23 cellular contexts compared by ENCODE assay signal in the genomic region with DNA sequence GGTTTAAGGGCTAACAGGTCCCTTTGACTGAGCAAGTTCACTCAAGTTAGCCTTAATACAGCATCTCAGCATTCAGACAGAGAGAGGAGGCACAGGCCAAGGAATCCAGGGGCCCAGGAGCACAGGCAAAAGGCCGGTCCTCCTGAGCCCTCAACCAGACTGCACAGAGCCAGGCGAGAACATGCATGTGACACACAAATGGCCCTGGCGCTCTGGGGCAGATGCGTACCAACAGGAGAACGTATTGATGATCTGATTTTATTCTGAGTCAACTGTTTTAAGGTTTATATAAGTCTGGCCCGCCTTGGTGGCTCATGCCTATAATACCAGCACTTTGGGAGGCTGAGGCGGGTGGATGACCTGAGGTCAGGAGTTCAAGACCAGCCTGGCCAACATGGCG. TPM values are rescaled to one million over a fixed set of nuclear protein-coding genes. Genes with fewer than 3 reads are reported as not detected.
DNase-seq lines count a peak whose midpoint lies in the region; ATAC-seq, FAIRE-seq and TF ChIP-seq lines count a peak whose summit lies in the region.
"Had no signal": no experiment of that assay in that cellular context is flagged by ENCODE, and none has a peak within 500 bp of the region (broad histone marks: within the 10 kb centered on the region; RNA-seq: fewer than 3 reads in every experiment).

No MANE protein-coding gene starts in this region.

- H3K36me3 Mint-ChIP-seq in chondrocyte (ENCODE audit: low read depth), result no peaks in the 10 kb centered on the region
- H3K36me3 Mint-ChIP-seq: CD8-positive, alpha-beta T cell; IgD-negative memory B cell had no signal

- ATAC-seq in Panc1 (no peak), mucosa of descending colon (no peak), HG03457 (IDR thresholded peaks at IDR 0.05; ENCODE audit: unreplicated experiment) (no peak)
- ATAC-seq: CD8-positive, alpha-beta T cell; GM12878; HCT116; SK-N-SH treated with all-trans-retinoic acid at 6 μM for 48 hours had no signal

- H3K27me3 ChIP-seq in Panc1 (ENCODE audit: control insufficient read depth, insufficient read depth, low read length), result no peaks in the 10 kb centered on the region
- H3K27me3 ChIP-seq: Peyer's patch had no signal

- H3K4me1 Mint-ChIP-seq in chondrocyte (ENCODE audit: low read depth), result peaks cover 9% of the 10 kb centered on the region
- H3K4me1 Mint-ChIP-seq: IgD-negative memory B cell had no signal

- FAIRE-seq in urothelium cell line (lab: Jason Lieb, UNC), result peak; percentile 59
- FAIRE-seq: GM12878 had no signal

- peaks cover 11% of the 10 kb centered on the region for H3K27me3 Mint-ChIP-seq in chondrocyte (ENCODE audit: low read depth)

- H3K4me3 ChIP-seq in Panc1 (ENCODE audit: low read depth in 2 of 2, low read length in 2 of 2), result no peak overlapping the region
- H3K4me3 ChIP-seq in mucosa of descending colon, result no peak overlapping the region
- H3K4me3 ChIP-seq: GM12878, Peyer's patch, SJCRH30 had no signal

- no peak for TF ChIP-seq CTCF in Panc1 (IDR thresholded peaks at IDR 0.05)
- TF ChIP-seq CTCF in chondrocyte (IDR thresholded peaks at IDR 0.05), result no peak
- TF ChIP-seq CTCF in mucosa of descending colon (IDR thresholded peaks at IDR 0.05), result no peak

- H3K9me3 ChIP-seq in Panc1 (ENCODE audit: control insufficient read depth, insufficient read depth, low read depth, low read length) (no peaks in the 10 kb centered on the region), mucosa of descending colon (no peaks in the 10 kb centered on the region)
- H3K9me3 ChIP-seq: Caco-2, Peyer's patch, SJCRH30 had no signal

- peak overlapping the region; percentile 19; the same call in 1 of the 2 replicates for H3K27ac ChIP-seq in Panc1 (ENCODE audit: low read length)
- H3K27ac ChIP-seq: HL-60, KMS-11, Peyer's patch, SJCRH30 had no signal

- BruUV-seq in Panc1 (replicated peaks; lab: Mats Ljungman, UMichigan), result no TSS peak

- H3K4me3 Mint-ChIP-seq in chondrocyte (ENCODE audit: unreplicated experiment), result no peak overlapping the region
- H3K4me3 Mint-ChIP-seq: CD8-positive, alpha-beta T cell had no signal

- intact Hi-C loops in Panc1 (cut with micrococcal nuclease; ENCODE audit: unreplicated experiment) (no loop called here), mucosa of descending colon (cut with DNase I, micrococcal nuclease) (no loop called here)

- no peaks in the 10 kb centered on the region for H3K36me3 ChIP-seq in Panc1 (ENCODE audit: control insufficient read depth, insufficient read depth, low read length)
- H3K36me3 ChIP-seq in mucosa of descending colon (ENCODE audit: low read depth), result no peaks in the 10 kb centered on the region
- H3K36me3 ChIP-seq: Peyer's patch, SJCRH30 had no signal

- no peak for DNase-seq in Panc1 (ENCODE audit: low read depth, low spot score)
- DNase-seq in chondrocyte (ENCODE audit: low spot score), result peak; percentile 61
- peak in 2 of 3 donors; percentile 4 to 16 for DNase-seq in mucosa of descending colon
- DNase-seq in urothelium cell line (ENCODE audit: low spot score), result no peak
- DNase-seq in NCI-H1930 (lab: John Stamatoyannopoulos, UW), result no peak
- DNase-seq in activated CD4-positive, alpha-beta T cell treated with anti-CD3 and anti-CD28 coated beads for 4 hours, result no peak
- DNase-seq: C1 segment of cervical spinal cord; Caco-2; CD8-positive, alpha-beta T cell; GDM1; MM.1S; NCI-H2029 treated with DMSO at 0.1 percent for 48 hours; NCI-H69; Peyer's patch; SJCRH30 had no signal

- no peaks in the 10 kb centered on the region for H3K9me3 Mint-ChIP-seq in chondrocyte (ENCODE audit: low read depth)
- H3K9me3 Mint-ChIP-seq: CD8-positive, alpha-beta T cell; IgD-negative memory B cell had no signal

- POLR2A ChIA-PET in Panc1 (lab: Charles Lee), result interaction anchor here (0.6 kb wide), 1 partner anchor 13 kb away, joined by 3 read pairs; no protein-coding TSS in a partner anchor

- in situ Hi-C loops in Panc1 (cut with HindIII; ENCODE audit: low pct_unique_long_range_greater_than_20kb, low sequenced_read_pairs), result no loop called here

- H3K4me1 ChIP-seq in Panc1 (ENCODE audit: control insufficient read depth, insufficient read depth, low read length) (peaks cover 40% of the 10 kb centered on the region), mucosa of descending colon (ENCODE audit: low read depth) (no peaks in the 10 kb centered on the region)
- H3K4me1 ChIP-seq: Caco-2, Peyer's patch had no signal

- CTCF ChIA-PET in Panc1 (lab: Charles Lee), result no interaction called here

- H3K27ac Mint-ChIP-seq in chondrocyte (ENCODE audit: unreplicated experiment), result no peak overlapping the region
- H3K27ac Mint-ChIP-seq: CD8-positive, alpha-beta T cell; IgD-negative memory B cell had no signal

RNA-seq across cellular contexts. Expression of a gene that starts 34.9 kb away (rescaled TPM):
- total RNA-seq in Panc1 (2021; ENCODE audit: unreplicated experiment) (17.5 TPM), chondrocyte (3.1 to 6.0 TPM (median 5.9 TPM) in 3 replicates), mucosa of descending colon (10 to 100 TPM in 1 of 3 donors, 1 to 10 TPM in 2; 3.0 to 12.5 (median 4.1) TPM)
- 8.8 TPM for polyA plus RNA-seq in Panc1 (2012; ENCODE audit: insufficient read length)
- total RNA-seq: Caco-2; CD8-positive, alpha-beta T cell; GM12878; OCI-LY7; SJCRH30 had no signal
- polyA plus RNA-seq: GM12878, IgD-negative memory B cell had no signal

RNA-seq across cellular contexts. Expression of a gene that starts 57.8 kb away (rescaled TPM):
- total RNA-seq in Panc1 (2021; ENCODE audit: unreplicated experiment), result 1.4 TPM
- 0.99 TPM for polyA plus RNA-seq in Panc1 (2012; ENCODE audit: insufficient read length)
- 1.5 to 1.7 TPM (median 1.7 TPM) in 3 replicates for total RNA-seq in chondrocyte
- 10 to 100 TPM; 24.4 to 44.0 (median 35.8) TPM for total RNA-seq in mucosa of descending colon
- total RNA-seq: GM12878 had no signal
- polyA plus RNA-seq: IgD-negative memory B cell had no signal

Comparison
In these comparisons a context has a peak if more than half of its experiments do, and no peak if none do; other contexts are left out.
1. DNase-seq: peak in chondrocyte (single experiment) and mucosa of descending colon (2 of 3); none in Panc1 (single experiment), urothelium cell line (single experiment), NCI-H1930 (0 of 2) and activated CD4-positive, alpha-beta T cell treated with anti-CD3 and anti-CD28 coated beads for 4 hours (0 of 2).